ENCODE assay signal across 7 cellular contexts in genomic region chr3:30972449-30972848, GRCh38.
"Had no signal": no experiment of that assay in that cellular context is flagged by ENCODE, and none has a peak within 500 bp of the region (broad histone marks: within the 10 kb centered on the region; RNA-seq: fewer than 3 reads in every experiment).

No MANE protein-coding gene starts in this region.

- DNase-seq: IMR-90, KBM-7, KG1 had no signal

- H3K27ac ChIP-seq: HL-60, KMS-11 had no signal

- H3K9ac ChIP-seq: KMS-11 had no signal

- H3K4me2 ChIP-seq: KMS-11 had no signal

- ATAC-seq: HepG2 had no signal

- FAIRE-seq: HepG2, HTR-8/SVneo had no signal
